ENCODE assay signal across 8 cellular contexts in the genomic region with DNA sequence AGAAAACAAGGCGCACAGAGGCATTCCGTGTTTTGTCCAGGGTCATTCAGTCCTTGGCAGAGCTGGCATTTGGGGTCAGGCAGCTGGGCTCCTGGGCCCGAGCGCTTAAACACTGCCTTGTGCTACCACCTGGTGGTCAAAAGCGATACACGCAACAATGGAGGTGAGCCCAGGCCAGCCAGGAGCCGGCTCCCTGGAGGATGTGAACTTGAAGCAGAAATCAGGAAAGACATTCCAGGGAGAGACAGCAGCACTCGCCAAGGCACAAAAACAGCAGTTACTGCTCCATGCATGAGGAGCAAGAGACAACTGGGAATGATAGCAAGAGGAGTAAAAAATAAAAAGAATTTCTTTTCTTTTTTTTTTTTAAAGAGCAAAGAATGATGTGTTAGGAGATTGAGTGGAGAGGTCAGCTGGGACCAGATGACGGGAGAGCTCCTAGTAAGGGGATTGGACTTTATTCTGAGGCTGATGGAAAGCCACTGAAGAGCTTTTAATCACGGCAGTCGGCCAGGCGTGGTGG.
A peak's percentile ranks its signal among the peaks of the same experiment; 100 is the strongest.
DNase-seq lines count a peak whose midpoint lies in the region; ATAC-seq and TF ChIP-seq lines count a peak whose summit lies in the region.

No MANE protein-coding gene starts in this region.

- no peak overlapping the region for H3K27ac ChIP-seq in brain microvascular endothelial cell

- H3K36me3 ChIP-seq in brain microvascular endothelial cell (replicated peaks), result no peaks in the 10 kb centered on the region

- TF ChIP-seq CTCF in brain microvascular endothelial cell (IDR thresholded peaks at IDR 0.05; ENCODE audit: low read depth, low read length, missing control alignments), result peak; percentile 91

- DNase-seq in activated gamma-delta T cell treated with Interleukin-2 at 50 U/mL for 16 hours (peak; percentile 41), activated gamma-delta T cell (lab: John Stamatoyannopoulos, UW) (no peak), NCI-H1092 treated with DMSO at 0.1 percent for 48 hours (lab: John Stamatoyannopoulos, UW) (peak; percentile 31), UCSD-AML1 (lab: John Stamatoyannopoulos, UW; ENCODE audit: unreplicated experiment) (peak; percentile 71), brain microvascular endothelial cell (peak; percentile 66), islet precursor cell (peak; percentile 92)
- DNase-seq in stimulated activated CD4-positive, alpha-beta T cell treated with anti-CD3 and anti-CD28 coated beads, Interleukin-1b, Interleukin-23, amount 100 ng/mL, for 1 hour (ENCODE audit: low read depth in 2 of 2), result peak; percentile 15 to 34

- in situ Hi-C loops in brain microvascular endothelial cell (cut with HindIII; ENCODE audit: low pct_ligation_motif_present, low sequenced_read_pairs), result no loop called here

- no peaks in the 10 kb centered on the region for H3K27me3 ChIP-seq in brain microvascular endothelial cell (replicated peaks)

- ATAC-seq in HG02642 (IDR thresholded peaks at IDR 0.05; ENCODE audit: poor library complexity, unreplicated experiment), result peak; percentile 100

- no peak overlapping the region for H3K4me3 ChIP-seq in brain microvascular endothelial cell (ENCODE audit: low read depth, low read length)
